7 cellular contexts compared by ENCODE assay signal in the genomic region with DNA sequence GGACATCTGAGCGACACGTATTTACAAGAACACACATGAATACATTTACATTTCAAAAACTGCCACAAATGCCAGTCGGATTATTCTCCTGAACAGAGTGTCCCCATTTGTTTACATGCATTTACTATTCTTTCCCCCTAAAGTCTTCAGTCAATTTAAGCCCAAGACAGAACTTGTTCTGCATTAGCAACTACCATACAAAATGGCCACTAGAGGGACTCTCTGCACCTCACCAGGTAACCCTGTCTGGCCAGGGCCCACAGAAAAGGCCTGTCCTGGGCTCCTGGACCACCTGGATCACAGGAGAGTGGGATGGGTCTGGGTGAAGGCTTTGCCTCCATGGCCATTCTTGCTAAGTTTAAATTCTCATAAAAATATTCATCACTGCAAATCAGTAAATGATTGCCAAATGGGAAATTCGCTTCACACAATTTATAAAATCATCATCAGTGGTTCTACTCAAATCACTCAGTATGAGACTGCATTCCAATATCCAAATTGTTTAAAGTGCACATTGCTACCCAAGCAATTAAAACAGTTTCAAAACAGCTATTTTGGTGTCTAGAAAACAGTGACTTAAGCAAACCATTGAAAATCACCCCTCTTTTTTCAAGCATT. TPM values are rescaled to one million over a fixed set of nuclear protein-coding genes. Genes with fewer than 3 reads are reported as not detected.
DNase-seq lines count a peak whose midpoint lies in the region; ATAC-seq and TF ChIP-seq lines count a peak whose summit lies in the region.

No MANE protein-coding gene starts in this region.

- no peaks in the 10 kb centered on the region for H3K9me3 Mint-ChIP-seq in naive B cell

- ATAC-seq in naive B cell (ENCODE audit: low read depth in 2 of 2) (peak; percentile 38 to 49), HG02610 (IDR thresholded peaks at IDR 0.05; ENCODE audit: unreplicated experiment) (no peak), HG03565 (IDR thresholded peaks at IDR 0.05; ENCODE audit: unreplicated experiment) (no peak)

- no peak overlapping the region for H2AFZ ChIP-seq in OCI-LY7 (ENCODE audit: low read length)

- no peak overlapping the region for H3K4me2 ChIP-seq in OCI-LY7 (ENCODE audit: low read length)

- H3K4me3 ChIP-seq in OCI-LY7 (ENCODE audit: low read depth, low read length, poor library complexity, severe bottlenecking): no peak overlapping the region

- peaks cover 0 to 3% of the 10 kb centered on the region in 2 donors for H3K36me3 Mint-ChIP-seq in naive B cell

- peak overlapping the region in 2 of 6 donors; percentile 20 to 49 for H3K27ac Mint-ChIP-seq in naive B cell

- no peak overlapping the region for H3K27ac ChIP-seq in OCI-LY7 (ENCODE audit: low read depth, low read length, poor library complexity, severe bottlenecking)

- TSS peak; percentile 23 for BruUV-seq in OCI-LY7 (replicated peaks; lab: Mats Ljungman, UMichigan)

- DNase-seq in DMS153 (lab: John Stamatoyannopoulos, UW) (peak; percentile 41), HCEC 1CT (peak; percentile 56), OCI-LY7 (ENCODE audit: low spot score) (peak; percentile 54), dermis microvascular lymphatic vessel endothelial cell (ENCODE audit: low read depth in 2 of 2) (peak; percentile 51 to 77), naive B cell (peak; percentile 17)

- H3K4me3 Mint-ChIP-seq in naive B cell: no peak overlapping the region

- H3K9me2 ChIP-seq in OCI-LY7 (ENCODE audit: insufficient read depth, low read length): no peaks in the 10 kb centered on the region

- peaks cover 5% of the 10 kb centered on the region; the same call in 1 of the 2 replicates for H4K20me1 ChIP-seq in OCI-LY7 (ENCODE audit: insufficient read depth, low read length)

- intact Hi-C loops in OCI-LY7 (cut with micrococcal nuclease; ENCODE audit: unreplicated experiment): loop anchor here (2.0 kb wide), 1 partner anchor 158 kb away; the partner anchor contains the start of gene FOXJ3

- peaks cover 38% of the 10 kb centered on the region for H3K36me3 ChIP-seq in OCI-LY7 (ENCODE audit: insufficient read depth, low read length)

- peak; percentile 96 for TF ChIP-seq CTCF in OCI-LY7 (conservative IDR thresholded peaks at IDR 0.05; ENCODE audit: low read length)

- H3K27me3 Mint-ChIP-seq in naive B cell: no peaks in the 10 kb centered on the region

- peaks cover 0 to 4% (median 0%) of the 10 kb centered on the region in 3 donors for H3K4me1 Mint-ChIP-seq in naive B cell

- H3K9me3 ChIP-seq in OCI-LY7 (ENCODE audit: low read length): no peaks in the 10 kb centered on the region

- CTCF ChIA-PET in OCI-LY7 (lab: Charles Lee; ENCODE audit: unreplicated experiment): no interaction called here

- H3K79me2 ChIP-seq in OCI-LY7 (ENCODE audit: insufficient read depth, low read depth, low read length): no peaks in the 10 kb centered on the region

- no peaks in the 10 kb centered on the region for H3K4me1 ChIP-seq in OCI-LY7 (ENCODE audit: insufficient read depth, low read length, poor library complexity, severe bottlenecking)

- POLR2A ChIA-PET in OCI-LY7 (lab: Charles Lee): interaction anchor here (1.0 kb wide), 1 partner anchor 22 kb away, joined by 3 read pairs; no protein-coding TSS in a partner anchor

RNA-seq across cellular contexts. Expression of gene GUCA2A, which starts 12.5 kb away (rescaled TPM):
- not detected in 2 replicates for total RNA-seq in OCI-LY7 (2014; rRNA removed; shearing (Covaris generic))
- not detected in 2 replicates for total RNA-seq in OCI-LY7 (2022)
- not detected in 2 replicates for total RNA-seq in dermis microvascular lymphatic vessel endothelial cell
- polyA plus RNA-seq in naive B cell (ENCODE audit: low read depth in 6 of 6): not detected

RNA-seq across cellular contexts. Expression of gene GUCA2B, which starts 23.8 kb away (rescaled TPM):
- total RNA-seq in OCI-LY7 (2014; rRNA removed; shearing (Covaris generic)): not detected in 2 replicates
- not detected in 2 replicates for total RNA-seq in OCI-LY7 (2022)
- total RNA-seq in dermis microvascular lymphatic vessel endothelial cell: not detected in 2 replicates
- not detected for polyA plus RNA-seq in naive B cell (ENCODE audit: low read depth in 6 of 6)

Comparison
In these comparisons a context has a peak if more than half of its experiments do, and no peak if none do; other contexts are left out.
1. ATAC-seq: peak in naive B cell (2 of 2); none in HG02610 (single experiment) and HG03565 (single experiment).
2. Peak in every context shown above with its lines, with median percentiles within 50 percentile points of each other: DNase-seq.